In the genomic region with DNA sequence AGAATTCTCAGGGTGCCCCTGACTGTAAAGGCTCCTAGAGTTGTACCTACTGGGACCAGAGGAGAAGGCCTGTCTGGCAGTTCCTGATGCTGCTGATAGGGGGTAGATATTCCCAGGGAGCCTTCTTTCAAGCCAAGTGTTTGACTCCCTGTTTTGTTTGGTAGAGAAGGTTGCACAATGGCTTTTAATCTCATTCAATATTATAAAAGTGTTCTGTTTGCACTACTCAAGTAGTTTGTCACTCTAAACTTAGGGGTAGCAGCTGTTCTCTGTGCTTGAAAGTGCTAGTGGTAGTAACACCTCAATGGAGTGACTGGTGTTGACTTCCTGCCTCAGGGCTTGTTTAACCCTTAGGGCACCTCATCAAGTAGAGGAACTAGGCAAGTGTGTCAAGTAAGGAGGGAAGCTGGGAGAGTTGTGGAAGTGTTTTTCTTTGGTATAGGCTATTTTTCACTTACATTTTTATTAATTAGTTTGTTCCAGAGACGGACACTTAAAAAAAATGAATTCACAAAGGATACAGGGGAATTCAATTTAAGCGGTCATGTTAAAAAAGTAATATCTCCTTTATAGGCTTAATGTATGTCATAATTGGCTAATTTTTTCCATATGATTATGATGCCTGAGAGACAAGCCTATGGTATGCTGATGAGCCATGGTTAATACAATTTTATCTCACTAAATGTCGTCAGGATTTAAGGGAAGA, we compare ENCODE assay signal across 8 cellular contexts. TPM values are rescaled to one million over a fixed set of nuclear protein-coding genes. Genes with fewer than 3 reads are reported as not detected.
DNase-seq lines count a peak whose midpoint lies in the region; ATAC-seq and TF ChIP-seq lines count a peak whose summit lies in the region.

No MANE protein-coding gene starts in this region.

- no peaks in the 10 kb centered on the region for H3K27me3 Mint-ChIP-seq in MCF 10A (ENCODE audit: insufficient read depth, unreplicated experiment)
- no peaks in the 10 kb centered on the region for H3K27me3 Mint-ChIP-seq in T-helper 1 cell treated with Interleukin-12 subunit alpha and Interleukin-12 subunit beta and Interleukin-4 antibody, amounts not matched to agents 30 μg/mL and 1 μg/mL, for 36 hours (ENCODE audit: low read depth)
- H3K27me3 Mint-ChIP-seq in immature natural killer cell (ENCODE audit: low read depth in 3 of 3), result no peaks in the 10 kb centered on the region

- H3K36me3 ChIP-seq in breast epithelium, result no peaks in the 10 kb centered on the region
- peaks cover 7 to 30% (median 20%) of the 10 kb centered on the region in 4 donors for H3K36me3 ChIP-seq in upper lobe of left lung

- H3K4me3 ChIP-seq in breast epithelium (peak overlapping the region in 1 of 3 donors; percentile 27), upper lobe of left lung (no peak overlapping the region)

- CTCF ChIA-PET in MCF 10A (lab: Yijun Ruan, JAX), result interaction anchor here (0.6 kb wide), 2 partner anchors 21 to 62 kb away, joined by 3 to 4 read pairs; no protein-coding TSS in a partner anchor

- H3K27ac ChIP-seq in breast epithelium, result peak overlapping the region; percentile 58 to 86
- peak overlapping the region; percentile 9 to 69 (median 48) for H3K27ac ChIP-seq in upper lobe of left lung

- H3K4me3 Mint-ChIP-seq in MCF 10A (ENCODE audit: unreplicated experiment) (no peak overlapping the region), immature natural killer cell (peak overlapping the region; percentile 20 to 65 (median 27))
- H3K4me3 Mint-ChIP-seq in T-helper 1 cell treated with Interleukin-12 subunit alpha and Interleukin-12 subunit beta and Interleukin-4 antibody, amounts not matched to agents 30 μg/mL and 1 μg/mL, for 36 hours, result no peak overlapping the region

- POLR2A ChIA-PET in MCF 10A (lab: Yijun Ruan, JAX), result no interaction called here

- H3K4me1 Mint-ChIP-seq in MCF 10A (ENCODE audit: insufficient read depth, unreplicated experiment), result peaks cover 10% of the 10 kb centered on the region
- peaks cover 8% of the 10 kb centered on the region for H3K4me1 Mint-ChIP-seq in T-helper 1 cell treated with Interleukin-12 subunit alpha and Interleukin-12 subunit beta and Interleukin-4 antibody, amounts not matched to agents 30 μg/mL and 1 μg/mL, for 36 hours (ENCODE audit: low read depth)
- peaks cover 27 to 38% of the 10 kb centered on the region in 2 donors for H3K4me1 Mint-ChIP-seq in immature natural killer cell

- peaks cover 25% of the 10 kb centered on the region for H3K36me3 Mint-ChIP-seq in MCF 10A (ENCODE audit: insufficient read depth, unreplicated experiment)
- H3K36me3 Mint-ChIP-seq in T-helper 1 cell treated with Interleukin-12 subunit alpha and Interleukin-12 subunit beta and Interleukin-4 antibody, amounts not matched to agents 30 μg/mL and 1 μg/mL, for 36 hours (ENCODE audit: low read depth), result peaks cover 4% of the 10 kb centered on the region
- peaks cover 0 to 3% (median 0%) of the 10 kb centered on the region in 3 donors for H3K36me3 Mint-ChIP-seq in immature natural killer cell

- TF ChIP-seq CTCF in breast epithelium (IDR thresholded peaks at IDR 0.05), result peak in 1 of 3 donors; percentile 13
- no peak for TF ChIP-seq CTCF in MCF 10A (IDR thresholded peaks at IDR 0.05; ENCODE audit: unreplicated experiment)
- TF ChIP-seq CTCF in upper lobe of left lung (IDR thresholded peaks at IDR 0.05), result peak in 4 of 6 experiments; percentile 22 to 53 (median 34)

- H3K27ac Mint-ChIP-seq in MCF 10A (ENCODE audit: low read depth, unreplicated experiment) (no peak overlapping the region), immature natural killer cell (peak overlapping the region; percentile 31 to 85 (median 80))
- peak overlapping the region; percentile 37 for H3K27ac Mint-ChIP-seq in T-helper 1 cell treated with Interleukin-12 subunit alpha and Interleukin-12 subunit beta and Interleukin-4 antibody, amounts not matched to agents 30 μg/mL and 1 μg/mL, for 36 hours

- intact Hi-C loops in breast epithelium (cut with DNase I; ENCODE audit: low total_unique reads) (no loop called here), MCF 10A (cut with micrococcal nuclease) (loop anchor here (2.0 kb wide), 1 partner anchor 17 kb away; no protein-coding TSS in a partner anchor)

- no peak for DNase-seq in breast epithelium (ENCODE audit: low spot score in 2 of 2)
- no peak for DNase-seq in MCF 10A (ENCODE audit: unreplicated experiment)
- DNase-seq in immature natural killer cell, result peak; percentile 47 to 57 (median 56)
- peak in 1 of 2 donors; percentile 41 for DNase-seq in upper lobe of left lung
- DNase-seq in NCI-H1694 treated with DMSO at 0.1 percent for 48 hours (lab: John Stamatoyannopoulos, UW), result no peak

- TF ChIP-seq EP300 in upper lobe of left lung (IDR thresholded peaks at IDR 0.05), result no peak

- no peaks in the 10 kb centered on the region for H3K27me3 ChIP-seq in breast epithelium
- H3K27me3 ChIP-seq in upper lobe of left lung, result no peaks in the 10 kb centered on the region

- no peaks in the 10 kb centered on the region for H3K9me3 ChIP-seq in breast epithelium
- H3K9me3 ChIP-seq in upper lobe of left lung, result no peaks in the 10 kb centered on the region

- ATAC-seq in upper lobe of left lung (ENCODE audit: low FRiP score in 2 of 2), result peak; percentile 80 to 92
- ATAC-seq in HG02870 (IDR thresholded peaks at IDR 0.05; ENCODE audit: unreplicated experiment), result no peak
- ATAC-seq in HG02840 (IDR thresholded peaks at IDR 0.05; ENCODE audit: low FRiP score, unreplicated experiment), result no peak

- 82 to 93% methylated on average over 3 of the region's 3 CpGs for WGBS in upper lobe of left lung, 2 donors

- no TSS peak for BruUV-seq in MCF 10A (replicated peaks; lab: Mats Ljungman, UMichigan)

- no peaks in the 10 kb centered on the region for H3K9me3 Mint-ChIP-seq in MCF 10A (ENCODE audit: unreplicated experiment)
- H3K9me3 Mint-ChIP-seq in T-helper 1 cell treated with Interleukin-12 subunit alpha and Interleukin-12 subunit beta and Interleukin-4 antibody, amounts not matched to agents 30 μg/mL and 1 μg/mL, for 36 hours, result no peaks in the 10 kb centered on the region
- H3K9me3 Mint-ChIP-seq in immature natural killer cell, result no peaks in the 10 kb centered on the region

- H3K4me1 ChIP-seq in breast epithelium, result peaks cover 0 to 3% of the 10 kb centered on the region in 2 donors
- peaks cover 14 to 22% (median 19%) of the 10 kb centered on the region in 4 donors for H3K4me1 ChIP-seq in upper lobe of left lung

- TF ChIP-seq POLR2A in breast epithelium (IDR thresholded peaks at IDR 0.05) (no peak), upper lobe of left lung (IDR thresholded peaks at IDR 0.05) (no peak)

RNA-seq across cellular contexts. Expression of gene BICRAL, which starts 38.1 kb away (rescaled TPM):
- total RNA-seq in breast epithelium (10 to 100 TPM; 16.7 to 25.2 (median 16.8) TPM), MCF 10A (2022) (8.4 and 9.8 TPM in 2 replicates), upper lobe of left lung (10 to 100 TPM; 11.1 to 23.8 (median 14.9) TPM)
- polyA plus RNA-seq in immature natural killer cell, result 1 to 10 TPM; 1.9 to 5.3 (median 2.4) TPM

RNA-seq across cellular contexts. Expression of gene RPL7L1, which starts 59.5 kb away (rescaled TPM):
- total RNA-seq in breast epithelium (100 to 1,000 TPM in 1 of 3 donors, 10 to 100 TPM in 2; 85.5 to 107 (median 90.1) TPM), MCF 10A (2022) (121 and 123 TPM in 2 replicates), upper lobe of left lung (10 to 100 TPM; 41.7 to 81.5 (median 58.2) TPM)
- 10 to 100 TPM; 42.4 to 90.8 (median 50.5) TPM for polyA plus RNA-seq in immature natural killer cell

Comparison
In these comparisons a context has a peak if more than half of its experiments do, and no peak if none do; other contexts are left out.
1. DNase-seq: peak in immature natural killer cell (3 of 3); none in breast epithelium (0 of 2), MCF 10A (single experiment) and NCI-H1694 treated with DMSO at 0.1 percent for 48 hours (single experiment).
2. H3K4me3 Mint-ChIP-seq: peak in immature natural killer cell (5 of 5); none in MCF 10A (single experiment) and T-helper 1 cell treated with Interleukin-12 subunit alpha and Interleukin-12 subunit beta and Interleukin-4 antibody, amounts not matched to agents 30 μg/mL and 1 μg/mL, for 36 hours (single experiment).
3. ATAC-seq: peak in upper lobe of left lung (2 of 2); none in HG02870 (single experiment) and HG02840 (single experiment).